ENCODE assay signal across 10 cellular contexts in the genomic region with DNA sequence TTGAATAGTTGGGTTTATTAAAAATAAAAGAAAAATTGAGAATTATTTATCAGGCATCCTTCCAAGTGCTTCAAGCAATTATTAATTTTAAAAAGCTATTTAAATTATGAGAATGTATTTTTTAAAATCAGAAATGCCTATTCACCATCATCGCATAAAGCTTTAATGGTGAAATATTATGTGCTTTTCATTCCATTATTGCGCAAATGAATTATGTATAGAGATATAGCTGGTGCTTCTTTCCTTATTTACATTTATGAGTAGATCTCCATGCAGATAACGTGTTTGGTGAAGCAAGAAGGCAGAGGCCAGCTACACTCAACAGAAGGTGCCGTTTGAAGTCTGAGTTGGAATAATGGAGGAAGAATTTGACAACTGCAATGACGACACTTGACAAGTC.
"Had no signal": no experiment of that assay in that cellular context is flagged by ENCODE, and none has a peak within 500 bp of the region (broad histone marks: within the 10 kb centered on the region; RNA-seq: fewer than 3 reads in every experiment).

No MANE protein-coding gene starts in this region.

- H2AFZ ChIP-seq: GM23248 had no signal

- H3K4me3 ChIP-seq: GM23248, HAP-1 had no signal

- H3K36me3 ChIP-seq: HAP-1 had no signal

- ATAC-seq: HCT116 had no signal

- DNase-seq: GM23248, GOT3, H7, HFFc6, IMR-90, KBM-7 had no signal

- H3K4me3 Mint-ChIP-seq: HFFc6 had no signal

- H3K27ac Mint-ChIP-seq: HFFc6 had no signal

- H3K4me2 ChIP-seq: KMS-11 had no signal

- H3K9ac ChIP-seq: GM23248, KMS-11 had no signal

- H3K4me1 ChIP-seq: HAP-1 had no signal

- H3K9me3 ChIP-seq: HAP-1 had no signal

- H3K27ac ChIP-seq: GM23248, HL-60, KMS-11 had no signal
